21 cellular contexts compared by ENCODE assay signal in the genomic region with DNA sequence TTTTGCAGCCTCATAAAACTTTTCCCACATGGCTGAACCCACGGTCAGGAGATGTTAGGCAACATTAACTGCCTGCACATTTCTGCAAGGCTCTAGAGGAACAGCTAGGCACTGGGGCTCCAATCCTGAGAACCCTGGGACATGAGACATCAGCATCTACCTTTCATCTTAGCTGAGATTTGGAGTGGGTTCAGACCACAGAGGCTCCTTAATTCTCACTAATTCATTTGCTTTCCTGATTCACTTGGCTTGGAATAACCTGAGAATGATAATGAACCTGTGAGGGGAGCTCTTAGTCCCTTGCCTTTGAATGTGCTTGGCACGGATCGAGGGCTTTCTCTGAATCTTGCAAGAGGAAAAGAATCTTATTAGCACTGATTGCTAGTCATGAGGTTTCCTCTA.
DNase-seq lines count a peak whose midpoint lies in the region; ATAC-seq and TF ChIP-seq lines count a peak whose summit lies in the region.
"Had no signal": no experiment of that assay in that cellular context is flagged by ENCODE, and none has a peak within 500 bp of the region (broad histone marks: within the 10 kb centered on the region; RNA-seq: fewer than 3 reads in every experiment).

No MANE protein-coding gene starts in this region.

- ATAC-seq in GM19397 (IDR thresholded peaks at IDR 0.05; ENCODE audit: unreplicated experiment): no peak
- ATAC-seq: activated naive CD4-positive, alpha-beta T cell treated with anti-CD3 and anti-CD28 coated beads, Interleukin-2, amount 50 U/mL, for 72 hours; gastrocnemius medialis; GM12878 had no signal

- no peaks in the 10 kb centered on the region for H3K9me3 ChIP-seq in subcutaneous abdominal adipose tissue (ENCODE audit: control insufficient read depth in 5 of 5, low read length in 5 of 5)
- H3K9me3 ChIP-seq: gastrocnemius medialis, stomach had no signal

- TF ChIP-seq CTCF in astrocyte of the cerebellum (IDR thresholded peaks at IDR 0.05; ENCODE audit: low read depth, low read length, missing control alignments) (peak; percentile 24), brain microvascular endothelial cell (IDR thresholded peaks at IDR 0.05; ENCODE audit: low read depth, low read length, missing control alignments) (no peak)

- H3K4me1 ChIP-seq in subcutaneous abdominal adipose tissue (ENCODE audit: control insufficient read depth in 5 of 5, insufficient read depth in 5 of 5, low read length in 5 of 5): peaks cover 0 to 29% (median 18%) of the 10 kb centered on the region in 5 donors

- H3K27ac ChIP-seq in subcutaneous abdominal adipose tissue (ENCODE audit: low read depth, low read length) (peak overlapping the region; percentile 21), brain microvascular endothelial cell (no peak overlapping the region)
- H3K27ac ChIP-seq: gastrocnemius medialis, PC-9, stomach had no signal

- H3K4me3 ChIP-seq in astrocyte of the cerebellum (ENCODE audit: low read depth, low read length): no peak overlapping the region
- H3K4me3 ChIP-seq in subcutaneous abdominal adipose tissue (ENCODE audit: low read depth in 1 of 5, low read length in 5 of 5): no peak overlapping the region
- no peak overlapping the region for H3K4me3 ChIP-seq in brain microvascular endothelial cell (ENCODE audit: low read depth, low read length)
- H3K4me3 ChIP-seq: gastrocnemius medialis, GM12878, PC-9, stomach had no signal

- H3K36me3 ChIP-seq in subcutaneous abdominal adipose tissue (ENCODE audit: control insufficient read depth in 5 of 5, insufficient read depth in 5 of 5, low read length in 5 of 5): no peaks in the 10 kb centered on the region
- H3K36me3 ChIP-seq in brain microvascular endothelial cell (replicated peaks): no peaks in the 10 kb centered on the region
- H3K36me3 ChIP-seq: gastrocnemius medialis, stomach had no signal

- in situ Hi-C loops in astrocyte of the cerebellum (cut with HindIII; ENCODE audit: low sequenced_read_pairs): no loop called here
- in situ Hi-C loops in brain microvascular endothelial cell (cut with HindIII; ENCODE audit: low pct_ligation_motif_present, low sequenced_read_pairs): no loop called here

- DNase-seq in NCI-H748 (lab: John Stamatoyannopoulos, UW; ENCODE audit: unreplicated experiment): peak; percentile 42
- no peak for DNase-seq in NCI-H748 treated with DMSO at 0.1 percent for 48 hours (lab: John Stamatoyannopoulos, UW)
- peak; percentile 73 for DNase-seq in astrocyte of the cerebellum (ENCODE audit: low read depth)
- peak; percentile 6 for DNase-seq in glomerular visceral epithelial cell (ENCODE audit: extremely low spot score)
- no peak for DNase-seq in brain microvascular endothelial cell
- no peak for DNase-seq in NCI-H345 treated with DMSO at 0.1 percent for 48 hours (lab: John Stamatoyannopoulos, UW; ENCODE audit: unreplicated experiment)
- DNase-seq: activated CD4-positive, alpha-beta T cell treated with anti-CD3 and anti-CD28 coated beads, Interleukin-2, amount 50 U/mL, for 4 hours; CD4-positive, alpha-beta T cell; endodermal cell; gastrocnemius medialis; GOT3; mammary epithelial cell; NCI-H1694 treated with DMSO at 0.1 percent for 48 hours; NCI-H524; nephron progenitor cell; PC-9; stomach had no signal

- H3K9ac ChIP-seq in subcutaneous abdominal adipose tissue (ENCODE audit: low read length in 5 of 5): no peak overlapping the region

- H3K27me3 ChIP-seq in subcutaneous abdominal adipose tissue (ENCODE audit: control insufficient read depth in 5 of 5, insufficient read depth in 4 of 5, low read length in 5 of 5) (no peaks in the 10 kb centered on the region), brain microvascular endothelial cell (replicated peaks) (no peaks in the 10 kb centered on the region)
- H3K27me3 ChIP-seq: gastrocnemius medialis, stomach had no signal

Comparison
In these comparisons a context has a peak if more than half of its experiments do, and no peak if none do; other contexts are left out.
1. DNase-seq: peak in NCI-H748 (single experiment), astrocyte of the cerebellum (single experiment) and glomerular visceral epithelial cell (single experiment); none in NCI-H748 treated with DMSO at 0.1 percent for 48 hours (single experiment), brain microvascular endothelial cell (single experiment) and NCI-H345 treated with DMSO at 0.1 percent for 48 hours (single experiment).